16 cellular contexts compared by ENCODE assay signal in the genomic region with DNA sequence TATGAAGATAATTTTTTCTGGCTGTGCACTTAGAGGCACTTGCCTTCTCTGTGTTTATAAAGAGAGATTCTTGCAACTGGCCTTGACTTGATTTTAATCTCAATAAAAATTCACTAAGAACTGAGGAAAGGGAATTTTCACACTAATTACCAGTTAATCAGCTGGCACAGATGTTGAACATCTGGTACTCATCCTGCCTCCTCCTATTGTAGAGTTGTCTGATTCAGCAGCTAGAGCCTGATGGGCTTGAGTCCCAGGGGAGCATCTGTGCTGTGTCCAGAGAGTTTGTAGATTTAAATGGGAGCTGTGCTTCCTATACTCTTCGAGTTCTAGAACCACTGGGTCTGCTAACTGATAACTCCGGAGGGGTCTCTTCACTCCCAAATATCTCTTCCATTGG. TPM values are rescaled to one million over a fixed set of nuclear protein-coding genes. Genes with fewer than 3 reads are reported as not detected.
"Had no signal": no experiment of that assay in that cellular context is flagged by ENCODE, and none has a peak within 500 bp of the region (broad histone marks: within the 10 kb centered on the region; RNA-seq: fewer than 3 reads in every experiment).

No MANE protein-coding gene starts in this region.

- H3K4me1 ChIP-seq: adrenal gland had no signal

- H3K27me3 ChIP-seq: tibial artery had no signal

- ATAC-seq: activated T-cell treated with anti-CD3 and anti-CD28 coated beads, Interleukin-2, amount 50 U/mL, for 72 hours had no signal

- H3K27ac ChIP-seq: adrenal gland, tibial artery had no signal

- H3K4me3 ChIP-seq: adrenal gland, tibial artery had no signal

- H3K9me3 ChIP-seq: adrenal gland, tibial artery had no signal

- DNase-seq: activated B cell treated with CpG ODN at 0.5 μM for 24 hours; activated CD4-positive, alpha-beta T cell treated with anti-CD3 and anti-CD28 coated beads, Interleukin-2, amount 50 U/mL, for 1 hour; activated effector memory CD4-positive, alpha-beta T cell treated with anti-CD3 and anti-CD28 coated beads, Interleukin-2, amount 50 U/mL, for 16 hours; activated T-cell treated with anti-CD3 and anti-CD28 coated beads, Interleukin-2, amount 50 U/mL, for 72 hours; adrenal gland; cerebellar nuclear complex; effector CD4-positive, alpha-beta T cell; immature natural killer cell; stimulated activated CD4-positive, alpha-beta T cell treated with anti-CD3 and anti-CD28 coated beads, Interleukin-2, amount 100 ng/mL, for 24 hours; stimulated activated naive CD4-positive, alpha-beta T cell treated with Interleukin-2 at 50 U/mL for 16 hours; tibial artery had no signal

- H3K36me3 ChIP-seq: adrenal gland, tibial artery had no signal

RNA-seq across cellular contexts. Expression of a gene that starts 50.7 kb away (rescaled TPM):
- total RNA-seq: activated B cell treated with CpG ODN at 0.5 μM for 24 hours; activated T-cell treated with anti-CD3 and anti-CD28 coated beads, Interleukin-2, amount 50 U/mL, for 72 hours; bronchial epithelial cell; mononuclear cell; osteoblast; progenitor cell of endocrine pancreas; subcutaneous adipose tissue had no signal
- polyA plus RNA-seq: immature natural killer cell had no signal
